Comparison of ENCODE assay signal across 22 cellular contexts in the genomic region with DNA sequence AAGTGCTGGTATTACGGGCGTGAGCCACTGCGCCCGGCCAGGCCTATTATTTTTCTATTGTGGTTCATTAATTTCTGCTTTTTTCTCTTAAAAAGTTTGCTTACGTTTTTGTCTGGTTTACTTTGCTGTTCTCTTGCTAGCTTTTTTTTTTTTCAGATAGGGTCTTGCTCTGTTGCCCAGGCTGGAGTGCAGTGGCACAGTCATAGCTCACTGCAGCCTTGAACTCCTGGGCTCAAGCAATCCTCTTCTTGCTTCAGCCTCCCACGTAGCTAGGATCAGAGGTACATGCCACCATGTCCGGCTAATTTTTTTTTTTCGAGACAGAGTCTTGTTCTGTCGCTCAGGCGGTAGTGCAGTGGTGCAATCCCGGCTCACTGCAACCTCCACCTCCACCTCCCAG. TPM values are rescaled to one million over a fixed set of nuclear protein-coding genes. Genes with fewer than 3 reads are reported as not detected.
"Had no signal": no experiment of that assay in that cellular context is flagged by ENCODE, and none has a peak within 500 bp of the region (broad histone marks: within the 10 kb centered on the region; RNA-seq: fewer than 3 reads in every experiment).

No MANE protein-coding gene starts in this region.

- H3K4me3 ChIP-seq: heart right ventricle, left ventricle myocardium inferior, lower lobe of right lung had no signal

- H3K4me1 ChIP-seq: left ventricle myocardium inferior, lower lobe of right lung had no signal

- H3K27ac Mint-ChIP-seq: memory B cell; natural killer cell treated with Interleukin-12 subunit alpha and Interleukin-12 subunit beta and Interleukin-15 and Interleukin-18, amount 100 ng/mL, for 72 hours had no signal

- H3K9me3 Mint-ChIP-seq: memory B cell; natural killer cell treated with Interleukin-12 subunit alpha and Interleukin-12 subunit beta and Interleukin-15 and Interleukin-18, amount 100 ng/mL, for 72 hours had no signal

- H3K27me3 Mint-ChIP-seq: memory B cell; natural killer cell treated with Interleukin-12 subunit alpha and Interleukin-12 subunit beta and Interleukin-15 and Interleukin-18, amount 100 ng/mL, for 72 hours had no signal

- H3K9me3 ChIP-seq: heart right ventricle, left ventricle myocardium inferior, lower lobe of right lung had no signal

- H3K4me1 Mint-ChIP-seq: memory B cell had no signal

- H3K27ac ChIP-seq: heart right ventricle, left ventricle myocardium inferior, lower lobe of right lung had no signal

- DNase-seq: central memory CD4-positive, alpha-beta T cell; cortex of kidney; effector memory CD4-positive, alpha-beta T cell; heart right ventricle; hypothalamus; islet precursor cell; left ventricle myocardium inferior; lower lobe of right lung; midbrain; posterior cingulate gyrus; right cardiac atrium; stimulated activated CD4-positive, alpha-beta T cell treated with anti-CD3 and anti-CD28 coated beads, Interleukin-15, amount 100 ng/mL, for 24 hours; stimulated activated CD4-positive, alpha-beta T cell treated with anti-CD3 and anti-CD28 coated beads, Interleukin-1b, Interleukin-23, amount 100 ng/mL, for 48 hours; stimulated activated naive CD4-positive, alpha-beta T cell treated with Interleukin-2 at 50 U/mL for 16 hours; trophoblast cell had no signal

- H3K4me3 Mint-ChIP-seq: memory B cell; natural killer cell treated with Interleukin-12 subunit alpha and Interleukin-12 subunit beta and Interleukin-15 and Interleukin-18, amount 100 ng/mL, for 72 hours had no signal

- ATAC-seq: esophagus mucosa; heart right ventricle; lower lobe of right lung; natural killer cell treated with Interleukin-12 subunit alpha and Interleukin-12 subunit beta and Interleukin-15 and Interleukin-18, amount 100 ng/mL, for 72 hours; right cardiac atrium had no signal

- H3K27me3 ChIP-seq: heart right ventricle had no signal

RNA-seq across cellular contexts. Expression of gene F2, which starts 18.7 kb away (rescaled TPM):
- total RNA-seq: esophagus mucosa, fibroblast of lung, frontal cortex, left ventricle myocardium inferior, lower lobe of right lung, osteoblast, urinary bladder had no signal
